3 cellular contexts compared by ENCODE assay signal in genomic region chr3:194617058-194617671, GRCh38.
TF ChIP-seq lines count a peak whose summit lies in the region.

No MANE protein-coding gene starts in this region.

TF ChIP-seq in SK-N-SH treated with all-trans-retinoic acid at 6 μM for 48 hours, 23 proteins besides CTCF, POLR2A, EP300 and RAD21:
- TF ChIP-seq ZFP3 (CRISPR knock-in tag; IDR thresholded peaks at IDR 0.05), result peak; percentile 88
- TF ChIP-seq SNAI2 (CRISPR knock-in tag; IDR thresholded peaks at IDR 0.05), result no peak
- no peak for TF ChIP-seq ARNTL (CRISPR knock-in tag; IDR thresholded peaks at IDR 0.05; ENCODE audit: borderline replicate concordance, low read depth)
- TF ChIP-seq RARB (CRISPR knock-in tag; IDR thresholded peaks at IDR 0.05), result no peak
- no peak for TF ChIP-seq POU6F1 (CRISPR knock-in tag; IDR thresholded peaks at IDR 0.05; ENCODE audit: borderline replicate concordance, low read depth)
- TF ChIP-seq, protein P1, sequence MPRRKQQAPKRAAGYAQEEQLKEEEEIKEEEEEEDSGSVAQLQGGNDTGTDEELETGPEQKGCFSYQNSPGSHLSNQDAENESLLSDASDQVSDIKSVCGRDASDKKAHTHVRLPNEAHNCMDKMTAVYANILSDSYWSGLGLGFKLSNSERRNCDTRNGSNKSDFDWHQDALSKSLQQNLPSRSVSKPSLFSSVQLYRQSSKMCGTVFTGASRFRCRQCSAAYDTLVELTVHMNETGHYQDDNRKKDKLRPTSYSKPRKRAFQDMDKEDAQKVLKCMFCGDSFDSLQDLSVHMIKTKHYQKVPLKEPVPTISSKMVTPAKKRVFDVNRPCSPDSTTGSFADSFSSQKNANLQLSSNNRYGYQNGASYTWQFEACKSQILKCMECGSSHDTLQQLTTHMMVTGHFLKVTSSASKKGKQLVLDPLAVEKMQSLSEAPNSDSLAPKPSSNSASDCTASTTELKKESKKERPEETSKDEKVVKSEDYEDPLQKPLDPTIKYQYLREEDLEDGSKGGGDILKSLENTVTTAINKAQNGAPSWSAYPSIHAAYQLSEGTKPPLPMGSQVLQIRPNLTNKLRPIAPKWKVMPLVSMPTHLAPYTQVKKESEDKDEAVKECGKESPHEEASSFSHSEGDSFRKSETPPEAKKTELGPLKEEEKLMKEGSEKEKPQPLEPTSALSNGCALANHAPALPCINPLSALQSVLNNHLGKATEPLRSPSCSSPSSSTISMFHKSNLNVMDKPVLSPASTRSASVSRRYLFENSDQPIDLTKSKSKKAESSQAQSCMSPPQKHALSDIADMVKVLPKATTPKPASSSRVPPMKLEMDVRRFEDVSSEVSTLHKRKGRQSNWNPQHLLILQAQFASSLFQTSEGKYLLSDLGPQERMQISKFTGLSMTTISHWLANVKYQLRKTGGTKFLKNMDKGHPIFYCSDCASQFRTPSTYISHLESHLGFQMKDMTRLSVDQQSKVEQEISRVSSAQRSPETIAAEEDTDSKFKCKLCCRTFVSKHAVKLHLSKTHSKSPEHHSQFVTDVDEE (CRISPR knock-in tag; IDR thresholded peaks at IDR 0.05), result no peak

TF ChIP-seq in SK-N-SH, 30 proteins besides CTCF, POLR2A, EP300 and RAD21:
- no peak for TF ChIP-seq JUND (IDR thresholded peaks at IDR 0.05)
- TF ChIP-seq MEF2A (IDR thresholded peaks at IDR 0.05; ENCODE audit: borderline replicate concordance, low read depth), result no peak
- TF ChIP-seq PBX3 (IDR thresholded peaks at IDR 0.05), result no peak
- TF ChIP-seq RXRA (IDR thresholded peaks at IDR 0.05; ENCODE audit: borderline replicate concordance, low read depth), result no peak
- TF ChIP-seq TAF1 (IDR thresholded peaks at IDR 0.05; ENCODE audit: borderline replicate concordance, low read depth, low read length), result no peak
- TF ChIP-seq, protein P2, sequence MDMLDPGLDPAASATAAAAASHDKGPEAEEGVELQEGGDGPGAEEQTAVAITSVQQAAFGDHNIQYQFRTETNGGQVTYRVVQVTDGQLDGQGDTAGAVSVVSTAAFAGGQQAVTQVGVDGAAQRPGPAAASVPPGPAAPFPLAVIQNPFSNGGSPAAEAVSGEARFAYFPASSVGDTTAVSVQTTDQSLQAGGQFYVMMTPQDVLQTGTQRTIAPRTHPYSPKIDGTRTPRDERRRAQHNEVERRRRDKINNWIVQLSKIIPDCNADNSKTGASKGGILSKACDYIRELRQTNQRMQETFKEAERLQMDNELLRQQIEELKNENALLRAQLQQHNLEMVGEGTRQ (IDR thresholded peaks at IDR 0.05; ENCODE audit: borderline replicate concordance, low read depth, low read length), result no peak
- TF ChIP-seq YY1 (IDR thresholded peaks at IDR 0.05; ENCODE audit: low read depth), result no peak
- TF ChIP-seq, protein P3, sequence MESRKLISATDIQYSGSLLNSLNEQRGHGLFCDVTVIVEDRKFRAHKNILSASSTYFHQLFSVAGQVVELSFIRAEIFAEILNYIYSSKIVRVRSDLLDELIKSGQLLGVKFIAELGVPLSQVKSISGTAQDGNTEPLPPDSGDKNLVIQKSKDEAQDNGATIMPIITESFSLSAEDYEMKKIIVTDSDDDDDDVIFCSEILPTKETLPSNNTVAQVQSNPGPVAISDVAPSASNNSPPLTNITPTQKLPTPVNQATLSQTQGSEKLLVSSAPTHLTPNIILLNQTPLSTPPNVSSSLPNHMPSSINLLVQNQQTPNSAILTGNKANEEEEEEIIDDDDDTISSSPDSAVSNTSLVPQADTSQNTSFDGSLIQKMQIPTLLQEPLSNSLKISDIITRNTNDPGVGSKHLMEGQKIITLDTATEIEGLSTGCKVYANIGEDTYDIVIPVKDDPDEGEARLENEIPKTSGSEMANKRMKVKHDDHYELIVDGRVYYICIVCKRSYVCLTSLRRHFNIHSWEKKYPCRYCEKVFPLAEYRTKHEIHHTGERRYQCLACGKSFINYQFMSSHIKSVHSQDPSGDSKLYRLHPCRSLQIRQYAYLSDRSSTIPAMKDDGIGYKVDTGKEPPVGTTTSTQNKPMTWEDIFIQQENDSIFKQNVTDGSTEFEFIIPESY (IDR thresholded peaks at IDR 0.05; ENCODE audit: borderline replicate concordance, low read depth), result no peak
- no peak for TF ChIP-seq ELF1 (IDR thresholded peaks at IDR 0.05)
- TF ChIP-seq, protein P4, sequence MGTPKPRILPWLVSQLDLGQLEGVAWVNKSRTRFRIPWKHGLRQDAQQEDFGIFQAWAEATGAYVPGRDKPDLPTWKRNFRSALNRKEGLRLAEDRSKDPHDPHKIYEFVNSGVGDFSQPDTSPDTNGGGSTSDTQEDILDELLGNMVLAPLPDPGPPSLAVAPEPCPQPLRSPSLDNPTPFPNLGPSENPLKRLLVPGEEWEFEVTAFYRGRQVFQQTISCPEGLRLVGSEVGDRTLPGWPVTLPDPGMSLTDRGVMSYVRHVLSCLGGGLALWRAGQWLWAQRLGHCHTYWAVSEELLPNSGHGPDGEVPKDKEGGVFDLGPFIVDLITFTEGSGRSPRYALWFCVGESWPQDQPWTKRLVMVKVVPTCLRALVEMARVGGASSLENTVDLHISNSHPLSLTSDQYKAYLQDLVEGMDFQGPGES (IDR thresholded peaks at IDR 0.05; ENCODE audit: low read depth, low read length), result no peak
- no peak for TF ChIP-seq NRF1 (IDR thresholded peaks at IDR 0.05; ENCODE audit: low read depth, low read length)
- no peak for TF ChIP-seq SMC3 (IDR thresholded peaks at IDR 0.05; ENCODE audit: low read depth, low read length)
- no peak for TF ChIP-seq GATA2 (CRISPR knock-in tag; IDR thresholded peaks at IDR 0.05)
- no peak for TF ChIP-seq GABPA (IDR thresholded peaks at IDR 0.05; ENCODE audit: low read depth)
- TF ChIP-seq NFIC (IDR thresholded peaks at IDR 0.05; ENCODE audit: borderline replicate concordance), result no peak

TF ChIP-seq in IMR-90, 13 proteins besides CTCF, POLR2A, EP300 and RAD21:
- TF ChIP-seq NFE2L2 (IDR thresholded peaks at IDR 0.05; ENCODE audit: low read depth, low read length), result 0 out of 2 replicates have a peak, but pooled peaks have one; percentile 27
- TF ChIP-seq CHD1 (IDR thresholded peaks at IDR 0.05; ENCODE audit: low read depth, low read length), result no peak
TF ChIP-seq in IMR-90: peak in this region for 1.
